Comparison of ENCODE assay signal across 1 cellular context in genomic region chr11:63663809-63664208, GRCh38.
TF ChIP-seq lines count a peak whose summit lies in the region.

No MANE protein-coding gene starts in this region.

TF ChIP-seq in SK-N-SH, 30 proteins besides CTCF, POLR2A, EP300 and RAD21 (continued from another document):
- TF ChIP-seq REST (IDR thresholded peaks at IDR 0.05; ENCODE audit: low read depth, low read length) (0 out of 2 replicates have a peak, but pooled peaks have one; percentile 33), USF2 (IDR thresholded peaks at IDR 0.05; ENCODE audit: borderline replicate concordance, low read depth, low read length) (no peak), TCF12 (IDR thresholded peaks at IDR 0.05) (peak; percentile 47), JUND (IDR thresholded peaks at IDR 0.05) (peak; percentile 58), POLR2AphosphoS5 (IDR thresholded peaks at IDR 0.05; ENCODE audit: low read depth, low read length) (peak; percentile 43; the same call in 1 of the 2 replicates), SIN3A (IDR thresholded peaks at IDR 0.05; ENCODE audit: borderline replicate concordance, low read depth, low read length) (0 out of 2 replicates have a peak, but pooled peaks have one; percentile 33), RXRA (IDR thresholded peaks at IDR 0.05; ENCODE audit: borderline replicate concordance, low read depth) (0 out of 2 replicates have a peak, but pooled peaks have one; percentile 15)
